8 cellular contexts compared by ENCODE assay signal in the genomic region with DNA sequence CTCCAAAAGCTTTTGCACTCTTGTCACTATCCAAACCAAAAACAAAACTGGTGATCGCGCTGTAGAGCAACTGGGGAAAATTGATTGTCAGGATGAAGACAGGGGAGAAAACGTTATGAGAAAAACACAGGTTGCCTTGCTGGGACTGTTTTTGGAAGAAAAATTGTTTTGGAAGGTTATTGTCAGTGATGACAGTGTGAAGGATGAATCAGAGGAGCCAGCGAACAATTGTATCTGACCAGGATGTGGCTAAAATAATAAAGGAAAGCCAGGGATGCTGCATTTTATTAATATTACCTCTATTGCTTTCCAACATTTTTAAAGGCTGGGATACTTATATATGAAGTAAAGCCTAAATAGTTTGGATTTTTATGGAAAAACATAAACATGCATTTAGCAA.
"Had no signal": no experiment of that assay in that cellular context is flagged by ENCODE, and none has a peak within 500 bp of the region (broad histone marks: within the 10 kb centered on the region; RNA-seq: fewer than 3 reads in every experiment).

No MANE protein-coding gene starts in this region.

- H3K9ac ChIP-seq: GM23248 had no signal

- DNase-seq: GM23248, GOT3, H7, HFFc6, IMR-90 had no signal

- H3K27ac ChIP-seq: GM23248 had no signal

- H3K9me3 ChIP-seq: HAP-1 had no signal

- ATAC-seq: HCT116, K562 had no signal

- H3K9me3 Mint-ChIP-seq: HFFc6 had no signal

- H3K27ac Mint-ChIP-seq: HFFc6 had no signal

- H3K4me1 ChIP-seq: HAP-1 had no signal

- H2AFZ ChIP-seq: GM23248 had no signal

- H3K4me3 Mint-ChIP-seq: HFFc6 had no signal

- H3K4me3 ChIP-seq: GM23248, HAP-1, K562 had no signal

- H3K36me3 ChIP-seq: HAP-1 had no signal
